In genomic region chr11:114116800-114117199, GRCh38 we compare ENCODE assay signal across 17 cellular contexts. TPM values are rescaled to one million over a fixed set of nuclear protein-coding genes. Genes with fewer than 3 reads are reported as not detected.
DNase-seq lines count a peak whose midpoint lies in the region; ATAC-seq and TF ChIP-seq lines count a peak whose summit lies in the region.
"Had no signal": no experiment of that assay in that cellular context is flagged by ENCODE, and none has a peak within 500 bp of the region (broad histone marks: within the 10 kb centered on the region; RNA-seq: fewer than 3 reads in every experiment).

No MANE protein-coding gene starts in this region.

- TF ChIP-seq POLR2A in gastrocnemius medialis (IDR thresholded peaks at IDR 0.05), result no peak
- TF ChIP-seq POLR2A in transverse colon (IDR thresholded peaks at IDR 0.05), result no peak

- no peaks in the 10 kb centered on the region for H3K36me3 ChIP-seq in Caco-2 (ENCODE audit: control insufficient read depth, insufficient read depth, low read length)
- no peaks in the 10 kb centered on the region for H3K36me3 ChIP-seq in gastrocnemius medialis
- no peaks in the 10 kb centered on the region for H3K36me3 ChIP-seq in transverse colon

- no peaks in the 10 kb centered on the region for H3K27me3 ChIP-seq in Caco-2 (replicated peaks; ENCODE audit: control insufficient read depth, insufficient read depth, low read length)
- H3K27me3 ChIP-seq in gastrocnemius medialis, result no peaks in the 10 kb centered on the region
- no peaks in the 10 kb centered on the region for H3K27me3 ChIP-seq in transverse colon

- peaks cover 54% of the 10 kb centered on the region for H3K4me1 ChIP-seq in Caco-2
- H3K4me1 ChIP-seq in gastrocnemius medialis, result peaks cover 97 to 100% of the 10 kb centered on the region in 2 donors
- peaks cover 12 to 67% (median 29%) of the 10 kb centered on the region in 4 donors for H3K4me1 ChIP-seq in transverse colon

- H3K27ac ChIP-seq in gastrocnemius medialis, result peak overlapping the region; percentile 94 to 99 (median 96)
- peak overlapping the region; percentile 7 to 71 (median 60) for H3K27ac ChIP-seq in transverse colon

- WGBS in transverse colon (ENCODE audit: low coverage in 1 of 2), 2 donors, result 55 to 64% methylated on average over 3 of the region's 3 CpGs

- no peaks in the 10 kb centered on the region for H3K27me3 Mint-ChIP-seq in Caco-2 (ENCODE audit: insufficient read depth, unreplicated experiment)
- peaks cover 0 to 2% (median 0%) of the 10 kb centered on the region in 3 donors for H3K27me3 Mint-ChIP-seq in immature natural killer cell (ENCODE audit: low read depth in 3 of 3)

- no peak overlapping the region for H3K4me3 ChIP-seq in Caco-2 (ENCODE audit: low read depth, low read length)
- H3K4me3 ChIP-seq in gastrocnemius medialis, result no peak overlapping the region
- no peak overlapping the region for H3K4me3 ChIP-seq in transverse colon
- H3K4me3 ChIP-seq: GM23338 had no signal

- peaks cover 9% of the 10 kb centered on the region for H3K36me3 Mint-ChIP-seq in Caco-2 (ENCODE audit: insufficient read depth, unreplicated experiment)
- peaks cover 0 to 3% (median 0%) of the 10 kb centered on the region in 3 donors for H3K36me3 Mint-ChIP-seq in immature natural killer cell
- H3K36me3 Mint-ChIP-seq: CD14-positive monocyte; CD8-positive, alpha-beta T cell had no signal

- TF ChIP-seq CTCF in Caco-2 (IDR thresholded peaks at IDR 0.05; ENCODE audit: insufficient read depth in 1 of 2, low read depth in 1 of 2, low read length in 1 of 2, severe bottlenecking in 1 of 2, unreplicated experiment in 1 of 2) (no peak), gastrocnemius medialis (IDR thresholded peaks at IDR 0.05 in 4 of 5, conservative IDR thresholded peaks at IDR 0.05 in 1 of 5) (no peak), transverse colon (IDR thresholded peaks at IDR 0.05) (no peak)

- H3K4me1 Mint-ChIP-seq in Caco-2 (ENCODE audit: low read depth, unreplicated experiment), result peaks cover 38% of the 10 kb centered on the region
- H3K4me1 Mint-ChIP-seq in immature natural killer cell, result peaks cover 77 to 99% of the 10 kb centered on the region in 2 donors

- H3K27ac Mint-ChIP-seq in Caco-2 (ENCODE audit: unreplicated experiment) (peak overlapping the region; percentile 72), immature natural killer cell (peak overlapping the region in 5 of 6 donors; percentile 19 to 68 (median 50))
- H3K27ac Mint-ChIP-seq: CD8-positive, alpha-beta T cell; GM23338; H9; IgD-negative memory B cell had no signal

- BruUV-seq in Caco-2 (replicated peaks; lab: Mats Ljungman, UMichigan), result no TSS peak

- in situ Hi-C loops in gastrocnemius medialis (cut with MboI; ENCODE audit: low sequenced_read_pairs in 4 of 4), result no loop called here
- in situ Hi-C loops in transverse colon (cut with MboI; ENCODE audit: low pct_ligation_motif_present in 1 of 4, low pct_unique_long_range_greater_than_20kb in 1 of 4, low sequenced_read_pairs in 3 of 4), result no loop called here

- H3K9me3 ChIP-seq in Caco-2, result no peaks in the 10 kb centered on the region
- H3K9me3 ChIP-seq in gastrocnemius medialis, result no peaks in the 10 kb centered on the region
- no peaks in the 10 kb centered on the region for H3K9me3 ChIP-seq in transverse colon

- H3K9me3 Mint-ChIP-seq in Caco-2 (ENCODE audit: unreplicated experiment) (peaks cover 6% of the 10 kb centered on the region), immature natural killer cell (no peaks in the 10 kb centered on the region)
- H3K9me3 Mint-ChIP-seq: CD14-positive monocyte; CD8-positive, alpha-beta T cell; GM23338; H9; IgD-negative memory B cell had no signal

- TF ChIP-seq EP300 in transverse colon (IDR thresholded peaks at IDR 0.05; ENCODE audit: low read depth), result no peak

- POLR2A ChIA-PET in Caco-2 (lab: Charles Lee), result interaction anchor here (0.6 to 2.1 kb wide), 3 partner anchors 38 to 57 kb away, joined by 3 to 12 read pairs (median 3); partner anchors contain the start of gene ZBTB16

- ATAC-seq in gastrocnemius medialis (no peak), HG03095 (IDR thresholded peaks at IDR 0.05; ENCODE audit: unreplicated experiment) (no peak), GM18868 (IDR thresholded peaks at IDR 0.05; ENCODE audit: unreplicated experiment) (no peak)
- ATAC-seq: CD8-positive, alpha-beta T cell; GM23338 had no signal

- CTCF ChIA-PET in Caco-2 (lab: Charles Lee), result interaction anchor here (0.7 to 3.3 kb wide), 13 partner anchors 9 to 145 kb away, joined by 3 to 37 read pairs (median 5); partner anchors contain the start of gene ZBTB16

- peak overlapping the region; percentile 6 for H3K4me3 Mint-ChIP-seq in Caco-2 (ENCODE audit: unreplicated experiment)
- H3K4me3 Mint-ChIP-seq in immature natural killer cell, result peak overlapping the region in 1 of 5 donors; percentile 1
- H3K4me3 Mint-ChIP-seq: CD14-positive monocyte; CD8-positive, alpha-beta T cell; GM23338; H9; IgD-negative memory B cell had no signal

- intact Hi-C loops in Caco-2 (cut with micrococcal nuclease; ENCODE audit: unreplicated experiment) (loop anchor here (1.0 to 5.0 kb wide), 6 partner anchors 18 to 146 kb away; no protein-coding TSS in a partner anchor), gastrocnemius medialis (cut with DNase I; ENCODE audit: low total_unique reads) (no loop called here), transverse colon (cut with DNase I; ENCODE audit: low total_unique reads) (no loop called here)

- DNase-seq in Caco-2 (peak in 1 of 2 experiments; percentile 39), immature natural killer cell (no peak), gastrocnemius medialis (no peak), transverse colon (no peak), GOT3 (lab: John Stamatoyannopoulos, UW) (no peak)
- DNase-seq: CD8-positive, alpha-beta T cell; DMS53; GF-D8; H9 had no signal

RNA-seq across cellular contexts. Expression of gene ZBTB16, which starts 57.3 kb away (rescaled TPM):
- total RNA-seq in Caco-2 (2022) (10.6 and 12.7 TPM in 2 replicates), gastrocnemius medialis (100 to 1,000 TPM; 156 to 250 (median 196) TPM), transverse colon (100 to 1,000 TPM; 108 to 271 (median 155) TPM)
- polyA plus RNA-seq in immature natural killer cell, result 100 to 1,000 TPM in 1 of 3 donors, 10 to 100 TPM in 2; 90.4 to 197 (median 92.5) TPM
- total RNA-seq: H9, HT1080 had no signal
- polyA plus RNA-seq: AG04450, BJ had no signal
